24 cellular contexts compared by ENCODE assay signal in genomic region chr20:24106155-24106800, GRCh38.
"Had no signal": no experiment of that assay in that cellular context is flagged by ENCODE, and none has a peak within 500 bp of the region (broad histone marks: within the 10 kb centered on the region; RNA-seq: fewer than 3 reads in every experiment).

No MANE protein-coding gene starts in this region.

- H3K4me1 Mint-ChIP-seq: activated naive CD4-positive, alpha-beta T cell treated with anti-CD3 and anti-CD28 coated beads, Interleukin-2, amount 10 ng/mL, durations not matched to agents 7 days and 5 days had no signal

- ATAC-seq: activated CD4-positive, CD25-positive, alpha-beta regulatory T cell treated with anti-CD3 and anti-CD28 coated beads, Interleukin-2, amount 50 U/mL, for 24 hours; activated CD8-positive, alpha-beta T cell treated with anti-CD3 and anti-CD28 coated beads for 36 hours had no signal

- H3K9ac ChIP-seq: KMS-11 had no signal

- H3K9me3 Mint-ChIP-seq: activated CD8-positive, alpha-beta T cell treated with anti-CD3 and anti-CD28 coated beads for 36 hours; activated naive CD4-positive, alpha-beta T cell treated with anti-CD3 and anti-CD28 coated beads, Interleukin-2, amount 10 ng/mL, durations not matched to agents 7 days and 5 days; activated naive CD8-positive, alpha-beta T cell treated with anti-CD3 and anti-CD28 coated beads for 36 hours; activated T-cell treated with anti-CD3 and anti-CD28 coated beads, Interleukin-2, amount 50 U/mL, for 72 hours; activated T-helper 2 cell treated with anti-CD3 and anti-CD28 coated beads, Interferon-gamma antibody, Interleukin-2, Interleukin-4, amounts not matched to agents 10 μg/mL and 5 μg/mL and 100 μg/mL, durations not matched to agents 14 hours and 24 hours and 36 hours; T-helper 1 cell treated with Interleukin-12 subunit alpha and Interleukin-12 subunit beta and Interleukin-4 antibody, amounts not matched to agents 30 μg/mL and 1 μg/mL, for 36 hours had no signal

- H3K36me3 ChIP-seq: MG63 had no signal

- H3K4me3 Mint-ChIP-seq: activated CD8-positive, alpha-beta T cell treated with anti-CD3 and anti-CD28 coated beads for 36 hours; activated naive CD4-positive, alpha-beta T cell treated with anti-CD3 and anti-CD28 coated beads, Interleukin-2, amount 10 ng/mL, durations not matched to agents 7 days and 5 days; activated naive CD8-positive, alpha-beta T cell treated with anti-CD3 and anti-CD28 coated beads for 36 hours; activated T-cell treated with anti-CD3 and anti-CD28 coated beads, Interleukin-2, amount 50 U/mL, for 72 hours; T-helper 1 cell treated with Interleukin-12 subunit alpha and Interleukin-12 subunit beta and Interleukin-4 antibody, amounts not matched to agents 30 μg/mL and 1 μg/mL, for 36 hours had no signal

- H3K27ac Mint-ChIP-seq: activated CD8-positive, alpha-beta T cell treated with anti-CD3 and anti-CD28 coated beads for 36 hours; activated naive CD4-positive, alpha-beta T cell treated with anti-CD3 and anti-CD28 coated beads, Interleukin-2, amount 10 ng/mL, durations not matched to agents 7 days and 5 days; activated naive CD8-positive, alpha-beta T cell treated with anti-CD3 and anti-CD28 coated beads for 36 hours; activated T-cell treated with anti-CD3 and anti-CD28 coated beads, Interleukin-2, amount 50 U/mL, for 72 hours; activated T-helper 2 cell treated with anti-CD3 and anti-CD28 coated beads, Interferon-gamma antibody, Interleukin-2, Interleukin-4, amounts not matched to agents 10 μg/mL and 5 μg/mL and 100 μg/mL, durations not matched to agents 14 hours and 24 hours and 36 hours; T-helper 1 cell treated with Interleukin-12 subunit alpha and Interleukin-12 subunit beta and Interleukin-4 antibody, amounts not matched to agents 30 μg/mL and 1 μg/mL, for 36 hours had no signal

- DNase-seq: activated CD4-positive, alpha-beta T cell treated with anti-CD3 and anti-CD28 coated beads for 4 hours; activated CD8-positive, alpha-beta memory T cell treated with anti-CD3 and anti-CD28 coated beads, Interleukin-2, amount 50 U/mL, for 4 hours; activated CD8-positive, alpha-beta T cell treated with anti-CD3 and anti-CD28 coated beads for 36 hours; activated gamma-delta T cell treated with Interleukin-2 at 50 U/mL for 16 hours; activated naive CD4-positive, alpha-beta T cell treated with anti-CD3 and anti-CD28 coated beads, Interleukin-2, amount 10 ng/mL, durations not matched to agents 7 days and 5 days; activated naive CD8-positive, alpha-beta T cell treated with anti-CD3 and anti-CD28 coated beads for 36 hours; anterior cingulate cortex; MG63; MV-4-11; NCI-H1105 treated with DMSO at 0.1 percent for 48 hours; NCI-H1436 treated with DMSO at 0.1 percent for 48 hours; NCI-H187; NCI-H2081; NCI-H510A treated with DMSO at 0.1 percent for 48 hours; NCI-H69; NK-92 treated with Interleukin-12 subunit alpha and Interleukin-12 subunit beta, amount 100 ng/mL, for 24 hours; OCI-M1; SHP77 treated with DMSO at 0.1 percent for 48 hours had no signal

- H3K27me3 ChIP-seq: MG63 had no signal

- H3K9me3 ChIP-seq: MG63 had no signal

- H3K4me2 ChIP-seq: KMS-11 had no signal

- FAIRE-seq: RCC 7860 had no signal

- H3K4me3 ChIP-seq: MG63 had no signal

- H3K27ac ChIP-seq: KMS-11 had no signal

- H3K27me3 Mint-ChIP-seq: activated naive CD8-positive, alpha-beta T cell treated with anti-CD3 and anti-CD28 coated beads for 36 hours had no signal

- H3K36me3 Mint-ChIP-seq: activated naive CD4-positive, alpha-beta T cell treated with anti-CD3 and anti-CD28 coated beads, Interleukin-2, amount 10 ng/mL, durations not matched to agents 7 days and 5 days; activated naive CD8-positive, alpha-beta T cell treated with anti-CD3 and anti-CD28 coated beads for 36 hours had no signal
